Comparison of ENCODE assay signal across 8 cellular contexts in the genomic region with DNA sequence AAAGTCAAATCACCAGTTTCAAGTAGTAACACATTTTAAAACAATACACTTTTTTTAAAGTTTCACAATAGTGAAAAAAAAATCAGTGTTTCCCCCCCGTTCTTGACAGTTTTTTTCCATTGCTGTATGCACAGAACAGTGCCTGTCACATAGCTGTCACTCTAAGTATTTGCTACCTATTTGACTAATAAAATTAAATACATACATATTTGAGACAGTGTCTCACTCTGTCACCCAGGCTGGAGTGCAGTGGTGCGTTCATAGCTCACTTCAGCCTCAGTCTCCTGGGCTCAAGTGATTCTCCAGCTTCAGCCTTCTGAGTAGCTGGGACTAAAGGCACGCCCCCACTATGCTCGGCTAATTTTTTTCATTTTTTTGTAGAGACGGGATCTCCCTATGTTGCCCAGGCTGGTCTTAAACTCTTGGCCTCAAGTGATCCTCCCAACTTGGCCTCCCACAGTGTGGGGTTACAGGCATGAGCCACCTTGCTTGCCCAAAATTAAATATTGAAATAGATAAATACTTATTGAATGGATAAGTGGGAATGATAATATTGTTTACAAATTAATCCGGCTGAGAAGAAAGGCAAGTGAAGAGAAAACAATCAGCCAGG. TPM values are rescaled to one million over a fixed set of nuclear protein-coding genes. Genes with fewer than 3 reads are reported as not detected.
DNase-seq lines count a peak whose midpoint lies in the region; ATAC-seq, FAIRE-seq and TF ChIP-seq lines count a peak whose summit lies in the region.
"Had no signal": no experiment of that assay in that cellular context is flagged by ENCODE, and none has a peak within 500 bp of the region (broad histone marks: within the 10 kb centered on the region; RNA-seq: fewer than 3 reads in every experiment).

No MANE protein-coding gene starts in this region.

- TF ChIP-seq CTCF in Loucy (conservative IDR thresholded peaks at IDR 0.05; ENCODE audit: low read length) (no peak), keratinocyte (optimal IDR thresholded peaks at IDR 0.05 in 1 of 3, IDR thresholded peaks at IDR 0.05 in 1 of 3, conservative IDR thresholded peaks at IDR 0.05 in 1 of 3; ENCODE audit: extremely low read depth in 1 of 3, insufficient read depth in 2 of 3, low read length in 3 of 3) (no peak), omental fat pad (IDR thresholded peaks at IDR 0.05) (no peak)

- peaks cover 11% of the 10 kb centered on the region for H3K27me3 Mint-ChIP-seq in activated CD4-positive, alpha-beta memory T cell treated with anti-CD3 and anti-CD28 coated beads for 36 hours
- H3K27me3 Mint-ChIP-seq in activated CD4-positive, alpha-beta memory T cell treated with anti-CD3 and anti-CD28 coated beads, Interleukin-2, amount 10 ng/mL, durations not matched to agents 7 days and 5 days, result peaks cover 41% of the 10 kb centered on the region

- ATAC-seq in omental fat pad (ENCODE audit: low FRiP score), result no peak
- ATAC-seq: SK-N-SH treated with all-trans-retinoic acid at 6 μM for 48 hours had no signal

- H3K9me1 ChIP-seq in keratinocyte (ENCODE audit: control insufficient read depth, extremely low read depth, insufficient read depth, low read length), result no peaks in the 10 kb centered on the region

- H3K27ac ChIP-seq in keratinocyte (ENCODE audit: control insufficient read depth, insufficient read depth, low read length), result no peak overlapping the region

- no peaks in the 10 kb centered on the region for H3F3A ChIP-seq in Loucy (ENCODE audit: low read depth)

- CTCF ChIA-PET in activated CD4-positive, alpha-beta memory T cell treated with anti-CD3 and anti-CD28 coated beads for 36 hours (lab: Charles Lee), result interaction anchor here (0.7 to 1.5 kb wide), 5 partner anchors 12 to 89 kb away, joined by 3 to 7 read pairs (median 3); a partner anchor contains a TSS
- CTCF ChIA-PET in activated CD4-positive, alpha-beta memory T cell treated with anti-CD3 and anti-CD28 coated beads, Interleukin-2, amount 10 ng/mL, durations not matched to agents 7 days and 5 days (lab: Charles Lee), result interaction anchor here (1.1 to 1.6 kb wide), 2 partner anchors 89 to 257 kb away, joined by 4 to 5 read pairs; no protein-coding TSS in a partner anchor

- H3K36me3 Mint-ChIP-seq in activated CD4-positive, alpha-beta memory T cell treated with anti-CD3 and anti-CD28 coated beads for 36 hours, result no peaks in the 10 kb centered on the region
- no peaks in the 10 kb centered on the region for H3K36me3 Mint-ChIP-seq in activated CD4-positive, alpha-beta memory T cell treated with anti-CD3 and anti-CD28 coated beads, Interleukin-2, amount 10 ng/mL, durations not matched to agents 7 days and 5 days (ENCODE audit: low read depth)

- H3K36me3 ChIP-seq in Loucy (ENCODE audit: insufficient read depth, low read length) (no peaks in the 10 kb centered on the region), keratinocyte (ENCODE audit: control insufficient read depth in 2 of 2, extremely low read depth in 1 of 2, insufficient read depth in 2 of 2, low read length in 2 of 2) (no peaks in the 10 kb centered on the region)

- peak overlapping the region; percentile 27 for H3K4me3 ChIP-seq in Loucy (ENCODE audit: low read length, poor library complexity, severe bottlenecking)
- no peak overlapping the region for H3K4me3 ChIP-seq in keratinocyte (ENCODE audit: control insufficient read depth in 2 of 3, extremely low read depth in 1 of 3, insufficient read depth in 2 of 3, low read depth in 1 of 3, low read length in 3 of 3)

- no peak overlapping the region for H3K27ac Mint-ChIP-seq in activated CD4-positive, alpha-beta memory T cell treated with anti-CD3 and anti-CD28 coated beads for 36 hours
- H3K27ac Mint-ChIP-seq in activated CD4-positive, alpha-beta memory T cell treated with anti-CD3 and anti-CD28 coated beads, Interleukin-2, amount 10 ng/mL, durations not matched to agents 7 days and 5 days, result no peak overlapping the region
- H3K27ac Mint-ChIP-seq: activated T-helper 1 cell treated with anti-CD3 and anti-CD28 coated beads, Interleukin-12 subunit alpha, Interleukin-12 subunit beta, Interleukin-2, Interleukin-4 antibody, amounts not matched to agents 30 ng/mL and 10 ng/mL and 1 ng/mL, durations not matched to agents 14 hours and 24 hours and 36 hours had no signal

- no peaks in the 10 kb centered on the region for H4K20me1 ChIP-seq in Loucy (ENCODE audit: insufficient read depth, low read length, poor library complexity, severe bottlenecking)
- no peaks in the 10 kb centered on the region for H4K20me1 ChIP-seq in keratinocyte (ENCODE audit: control insufficient read depth, extremely low read depth, insufficient read depth, low read length)

- H3K4me3 Mint-ChIP-seq in activated CD4-positive, alpha-beta memory T cell treated with anti-CD3 and anti-CD28 coated beads for 36 hours, result no peak overlapping the region
- H3K4me3 Mint-ChIP-seq in activated CD4-positive, alpha-beta memory T cell treated with anti-CD3 and anti-CD28 coated beads, Interleukin-2, amount 10 ng/mL, durations not matched to agents 7 days and 5 days, result no peak overlapping the region
- H3K4me3 Mint-ChIP-seq: activated T-helper 1 cell treated with anti-CD3 and anti-CD28 coated beads, Interleukin-12 subunit alpha, Interleukin-12 subunit beta, Interleukin-2, Interleukin-4 antibody, amounts not matched to agents 30 ng/mL and 10 ng/mL and 1 ng/mL, durations not matched to agents 14 hours and 24 hours and 36 hours had no signal

- dilution Hi-C loops in keratinocyte (cut with MboI; ENCODE audit: extremely low pct_ligation_motif_present, low sequenced_read_pairs), result no loop called here

- no peaks in the 10 kb centered on the region for H3K9me3 Mint-ChIP-seq in activated CD4-positive, alpha-beta memory T cell treated with anti-CD3 and anti-CD28 coated beads for 36 hours
- no peaks in the 10 kb centered on the region for H3K9me3 Mint-ChIP-seq in activated CD4-positive, alpha-beta memory T cell treated with anti-CD3 and anti-CD28 coated beads, Interleukin-2, amount 10 ng/mL, durations not matched to agents 7 days and 5 days
- H3K9me3 Mint-ChIP-seq: activated T-helper 1 cell treated with anti-CD3 and anti-CD28 coated beads, Interleukin-12 subunit alpha, Interleukin-12 subunit beta, Interleukin-2, Interleukin-4 antibody, amounts not matched to agents 30 ng/mL and 10 ng/mL and 1 ng/mL, durations not matched to agents 14 hours and 24 hours and 36 hours had no signal

- H3K9ac ChIP-seq in Loucy (ENCODE audit: low read depth, low read length, poor library complexity, severe bottlenecking) (no peak overlapping the region), keratinocyte (ENCODE audit: control insufficient read depth, extremely low read depth, insufficient read depth, low read length) (no peak overlapping the region)

- peaks cover 14% of the 10 kb centered on the region for H3K4me1 Mint-ChIP-seq in activated CD4-positive, alpha-beta memory T cell treated with anti-CD3 and anti-CD28 coated beads for 36 hours (ENCODE audit: low read depth)
- H3K4me1 Mint-ChIP-seq in activated CD4-positive, alpha-beta memory T cell treated with anti-CD3 and anti-CD28 coated beads, Interleukin-2, amount 10 ng/mL, durations not matched to agents 7 days and 5 days, result peaks cover 6% of the 10 kb centered on the region

- FAIRE-seq in keratinocyte (lab: Jason Lieb, UNC), result no peak

- H3K9me2 ChIP-seq in Loucy (replicated peaks; ENCODE audit: low read depth, low read length), result no peaks in the 10 kb centered on the region

- H3K79me2 ChIP-seq in Loucy (ENCODE audit: insufficient read depth, low read length), result no peaks in the 10 kb centered on the region
- H3K79me2 ChIP-seq in keratinocyte (ENCODE audit: control insufficient read depth, insufficient read depth, low read length), result no peaks in the 10 kb centered on the region

- POLR2A ChIA-PET in activated CD4-positive, alpha-beta memory T cell treated with anti-CD3 and anti-CD28 coated beads for 36 hours (lab: Charles Lee), result interaction anchor here (0.9 kb wide), 1 partner anchor 19 kb away, joined by 3 read pairs; no protein-coding TSS in a partner anchor
- POLR2A ChIA-PET in activated CD4-positive, alpha-beta memory T cell treated with anti-CD3 and anti-CD28 coated beads, Interleukin-2, amount 10 ng/mL, durations not matched to agents 7 days and 5 days (lab: Charles Lee), result no interaction called here

- intact Hi-C loops in activated CD4-positive, alpha-beta memory T cell treated with anti-CD3 and anti-CD28 coated beads for 36 hours (cut with micrococcal nuclease), result no loop called here

- H3K4me2 ChIP-seq in Loucy (ENCODE audit: low read depth, low read length, poor library complexity, severe bottlenecking) (peak overlapping the region; percentile 53), keratinocyte (ENCODE audit: control insufficient read depth, extremely low read depth, insufficient read depth, low read depth, low read length) (peak overlapping the region; percentile 48)

- no peaks in the 10 kb centered on the region for H3K27me3 ChIP-seq in Loucy (ENCODE audit: insufficient read depth, low read length, poor library complexity, severe bottlenecking)
- H3K27me3 ChIP-seq in keratinocyte (ENCODE audit: control insufficient read depth, extremely low read depth, insufficient read depth, low read length), result no peaks in the 10 kb centered on the region

- no peaks in the 10 kb centered on the region for H3K4me1 ChIP-seq in Loucy (ENCODE audit: insufficient read depth, low read length, poor library complexity, severe bottlenecking)
- peaks cover 5% of the 10 kb centered on the region for H3K4me1 ChIP-seq in keratinocyte (ENCODE audit: control insufficient read depth, extremely low read depth, insufficient read depth, low read length)

- H2AFZ ChIP-seq in Loucy (ENCODE audit: low read length) (peak overlapping the region; percentile 78), keratinocyte (ENCODE audit: control insufficient read depth, low read length) (peak overlapping the region; percentile 56)

- H3K9me3 ChIP-seq in Loucy (ENCODE audit: insufficient read depth, low read depth, low read length) (no peaks in the 10 kb centered on the region), keratinocyte (ENCODE audit: control insufficient read depth, low read depth, low read length) (no peaks in the 10 kb centered on the region)

- DNase-seq in activated CD4-positive, alpha-beta memory T cell treated with anti-CD3 and anti-CD28 coated beads for 36 hours, result peak; percentile 35
- no peak for DNase-seq in activated CD4-positive, alpha-beta memory T cell treated with anti-CD3 and anti-CD28 coated beads, Interleukin-2, amount 10 ng/mL, durations not matched to agents 7 days and 5 days
- no peak for DNase-seq in keratinocyte (ENCODE audit: low read depth, low spot score)
- no peak for DNase-seq in omental fat pad (ENCODE audit: low spot score)
- DNase-seq in T1000 (lab: John Stamatoyannopoulos, UW), result no peak

RNA-seq across cellular contexts. Expression of a gene that starts 12.6 kb away (rescaled TPM):
- not detected for total RNA-seq in activated CD4-positive, alpha-beta memory T cell treated with anti-CD3 and anti-CD28 coated beads for 36 hours
- total RNA-seq in activated CD4-positive, alpha-beta memory T cell treated with anti-CD3 and anti-CD28 coated beads, Interleukin-2, amount 10 ng/mL, durations not matched to agents 7 days and 5 days, result not detected
- not detected in 3 replicates for polyA plus RNA-seq in keratinocyte
- polyA plus RNA-seq in keratinocyte (2011; ENCODE audit: low read depth), result 0.89 TPM
- polyA plus RNA-seq in keratinocyte (2011; cell fraction: cytosol; rRNA removed), result not detected in 2 replicates
- 0.14 TPM in 1 of 2 replicates, not detected in the other for polyA plus RNA-seq in keratinocyte (2011; cell fraction: nucleus; rRNA removed)
- polyA plus RNA-seq in keratinocyte (2012; ENCODE audit: low replicate concordance), result 3.3 TPM in 1 of 2 replicates, not detected in the other
- polyA minus RNA-seq in keratinocyte, result not detected in 3 replicates
- not detected for polyA minus RNA-seq in keratinocyte (2011; cell fraction: cytosol; rRNA and poly(A)+ RNA removed)
- polyA minus RNA-seq in keratinocyte (2011; cell fraction: nucleus; rRNA and poly(A)+ RNA removed), result not detected in 2 replicates
- total RNA-seq in omental fat pad, result not detected
- total RNA-seq: activated T-helper 1 cell treated with anti-CD3 and anti-CD28 coated beads, Interleukin-12 subunit alpha, Interleukin-12 subunit beta, Interleukin-2, Interleukin-4 antibody, amounts not matched to agents 30 ng/mL and 10 ng/mL and 1 ng/mL, durations not matched to agents 14 hours and 24 hours and 36 hours had no signal

RNA-seq across cellular contexts. Expression of a gene that starts 18.0 kb away (rescaled TPM):
- total RNA-seq in activated CD4-positive, alpha-beta memory T cell treated with anti-CD3 and anti-CD28 coated beads for 36 hours, result not detected
- under 1 TPM in 1 of 2 experiments, not detected in 1; 0.65 TPM for total RNA-seq in activated CD4-positive, alpha-beta memory T cell treated with anti-CD3 and anti-CD28 coated beads, Interleukin-2, amount 10 ng/mL, durations not matched to agents 7 days and 5 days
- 2.2 to 5.4 TPM (median 2.5 TPM) in 3 replicates for polyA plus RNA-seq in keratinocyte
- polyA plus RNA-seq in keratinocyte (2011; ENCODE audit: low read depth), result 0.64 TPM
- polyA plus RNA-seq in keratinocyte (2011; cell fraction: cytosol; rRNA removed), result 4.9 and 6.2 TPM in 2 replicates
- polyA plus RNA-seq in keratinocyte (2011; cell fraction: nucleus; rRNA removed), result 2.3 and 2.4 TPM in 2 replicates
- 1.1 and 1.3 TPM in 2 replicates for polyA plus RNA-seq in keratinocyte (2012; ENCODE audit: low replicate concordance)
- polyA minus RNA-seq in keratinocyte, result 1.3 TPM in 1 of 3 replicates, not detected in the others
- polyA minus RNA-seq in keratinocyte (2011; cell fraction: cytosol; rRNA and poly(A)+ RNA removed), result not detected
- polyA minus RNA-seq in keratinocyte (2011; cell fraction: nucleus; rRNA and poly(A)+ RNA removed), result not detected in 2 replicates
- total RNA-seq in omental fat pad, result not detected
- total RNA-seq: activated T-helper 1 cell treated with anti-CD3 and anti-CD28 coated beads, Interleukin-12 subunit alpha, Interleukin-12 subunit beta, Interleukin-2, Interleukin-4 antibody, amounts not matched to agents 30 ng/mL and 10 ng/mL and 1 ng/mL, durations not matched to agents 14 hours and 24 hours and 36 hours had no signal

RNA-seq across cellular contexts. Expression of a gene that starts 18.3 kb away (rescaled TPM):
- 100 to 1,000 TPM; 344 to 356 TPM for total RNA-seq in activated CD4-positive, alpha-beta memory T cell treated with anti-CD3 and anti-CD28 coated beads for 36 hours
- total RNA-seq in activated CD4-positive, alpha-beta memory T cell treated with anti-CD3 and anti-CD28 coated beads, Interleukin-2, amount 10 ng/mL, durations not matched to agents 7 days and 5 days, result 100 to 1,000 TPM; 181 to 184 TPM
- polyA plus RNA-seq in keratinocyte, result 477 to 530 TPM (median 499 TPM) in 3 replicates
- 293 TPM for polyA plus RNA-seq in keratinocyte (2011; ENCODE audit: low read depth)
- 417 and 488 TPM in 2 replicates for polyA plus RNA-seq in keratinocyte (2011; cell fraction: cytosol; rRNA removed)
- polyA plus RNA-seq in keratinocyte (2011; cell fraction: nucleus; rRNA removed), result 403 and 419 TPM in 2 replicates
- polyA plus RNA-seq in keratinocyte (2012; ENCODE audit: low replicate concordance), result 202 and 377 TPM in 2 replicates
- polyA minus RNA-seq in keratinocyte, result 223 to 610 TPM (median 504 TPM) in 3 replicates
- polyA minus RNA-seq in keratinocyte (2011; cell fraction: cytosol; rRNA and poly(A)+ RNA removed), result 421 TPM
- polyA minus RNA-seq in keratinocyte (2011; cell fraction: nucleus; rRNA and poly(A)+ RNA removed), result 194 and 327 TPM in 2 replicates
- total RNA-seq in omental fat pad, result 100 to 1,000 TPM; 187 to 277 (median 213) TPM

RNA-seq across cellular contexts. Expression of a gene that starts 57.3 kb away (rescaled TPM):
- total RNA-seq in activated CD4-positive, alpha-beta memory T cell treated with anti-CD3 and anti-CD28 coated beads for 36 hours, result not detected
- total RNA-seq in activated CD4-positive, alpha-beta memory T cell treated with anti-CD3 and anti-CD28 coated beads, Interleukin-2, amount 10 ng/mL, durations not matched to agents 7 days and 5 days, result not detected
- polyA plus RNA-seq in keratinocyte, result 0.22 TPM in 1 of 3 replicates, not detected in the others
- not detected for polyA plus RNA-seq in keratinocyte (2011; ENCODE audit: low read depth)
- not detected in 2 replicates for polyA plus RNA-seq in keratinocyte (2011; cell fraction: cytosol; rRNA removed)
- 0.51 and 0.72 TPM in 2 replicates for polyA plus RNA-seq in keratinocyte (2011; cell fraction: nucleus; rRNA removed)
- 0.48 TPM in 1 of 2 replicates, not detected in the other for polyA plus RNA-seq in keratinocyte (2012; ENCODE audit: low replicate concordance)
- polyA minus RNA-seq in keratinocyte, result 0.43 TPM in 1 of 3 replicates, not detected in the others
- polyA minus RNA-seq in keratinocyte (2011; cell fraction: cytosol; rRNA and poly(A)+ RNA removed), result not detected
- polyA minus RNA-seq in keratinocyte (2011; cell fraction: nucleus; rRNA and poly(A)+ RNA removed), result not detected in 2 replicates
- not detected for total RNA-seq in omental fat pad
- total RNA-seq: activated T-helper 1 cell treated with anti-CD3 and anti-CD28 coated beads, Interleukin-12 subunit alpha, Interleukin-12 subunit beta, Interleukin-2, Interleukin-4 antibody, amounts not matched to agents 30 ng/mL and 10 ng/mL and 1 ng/mL, durations not matched to agents 14 hours and 24 hours and 36 hours had no signal
